In the genomic region with DNA sequence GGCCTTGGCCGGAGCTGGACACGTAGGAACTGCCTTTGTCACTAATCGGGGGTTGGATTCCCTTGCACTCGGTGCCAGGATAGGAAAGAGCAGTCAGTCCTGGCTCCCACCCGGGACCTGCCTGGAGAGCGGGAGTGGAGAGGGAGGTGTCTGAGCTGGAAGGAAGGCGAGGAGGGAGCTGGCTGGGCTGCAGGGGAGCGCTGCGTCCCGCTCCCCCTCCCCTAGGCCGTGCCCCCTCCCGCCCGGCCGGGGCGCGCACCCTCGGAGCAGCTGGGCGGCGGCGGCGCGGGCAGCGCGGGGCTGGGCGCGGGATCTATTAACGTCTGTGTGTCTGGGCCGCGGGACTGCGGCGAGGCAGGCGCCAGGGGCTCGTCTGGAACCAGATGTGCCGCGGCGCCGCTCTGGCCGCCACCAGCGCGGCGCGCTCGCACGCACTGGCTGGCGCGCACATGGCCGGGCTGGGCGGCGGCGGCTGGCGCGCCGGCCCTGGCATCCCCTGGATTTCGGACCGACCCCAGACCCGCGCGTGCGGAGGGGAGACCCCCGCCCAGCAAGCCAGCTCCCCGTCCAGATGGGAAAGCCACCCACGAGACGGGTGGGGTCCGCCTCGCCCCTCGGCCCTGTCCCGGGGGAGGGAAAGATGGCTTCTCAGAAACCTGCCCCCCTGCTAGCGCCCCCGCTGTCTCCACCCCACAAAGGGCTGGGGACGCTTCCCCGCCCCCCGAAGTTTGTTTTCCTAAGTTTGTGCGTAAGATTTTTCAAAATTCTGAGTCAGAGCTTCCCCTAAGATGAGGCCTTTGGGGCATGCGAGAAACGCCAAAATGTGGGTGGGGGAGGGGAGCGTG, we compare ENCODE assay signal across 9 cellular contexts. TPM values are rescaled to one million over a fixed set of nuclear protein-coding genes. Genes with fewer than 3 reads are reported as not detected.
DNase-seq lines count a peak whose midpoint lies in the region; ATAC-seq, FAIRE-seq and TF ChIP-seq lines count a peak whose summit lies in the region.
"Had no signal": no experiment of that assay in that cellular context is flagged by ENCODE, and none has a peak within 500 bp of the region (broad histone marks: within the 10 kb centered on the region; RNA-seq: fewer than 3 reads in every experiment).

No MANE protein-coding gene starts in this region.

- TF ChIP-seq RAD21 in K562 (CRISPR knock-in tag; conservative IDR thresholded peaks at IDR 0.05 in 1 of 2, IDR thresholded peaks at IDR 0.05 in 1 of 2), result no peak

- DNase-seq in Daoy (ENCODE audit: low read depth), result peak; percentile 57
- DNase-seq in Panc1 (ENCODE audit: low read depth, low spot score), result no peak
- DNase-seq in K562 (ENCODE audit: extremely low read depth in 1 of 4, low spot score in 3 of 4), result peak in 2 of 4 experiments; percentile 51 to 53
- DNase-seq in keratinocyte (ENCODE audit: low read depth, low spot score), result no peak
- peak; percentile 21 to 52 (median 39) for DNase-seq in stimulated activated CD4-positive, alpha-beta T cell treated with anti-CD3 and anti-CD28 coated beads, TNF-alpha, amount 100 ng/mL, for 4 hours (ENCODE audit: low read depth in 3 of 3)
- no peak for DNase-seq in T-helper 9 cell
- DNase-seq in NCI-H146 treated with DMSO at 0.1 percent for 48 hours (lab: John Stamatoyannopoulos, UW; ENCODE audit: unreplicated experiment), result no peak

- no peaks in the 10 kb centered on the region for H3K9me1 ChIP-seq in K562 (ENCODE audit: control insufficient read depth, insufficient read depth, low read length)
- H3K9me1 ChIP-seq in keratinocyte (ENCODE audit: control insufficient read depth, extremely low read depth, insufficient read depth, low read length), result no peaks in the 10 kb centered on the region

- H3K27ac ChIP-seq in Panc1 (ENCODE audit: low read length), result peak overlapping the region; percentile 23; the same call in 1 of the 2 replicates
- no peak overlapping the region for H3K27ac ChIP-seq in K562 (ENCODE audit: extremely low read depth, low read depth, low read length)
- no peak overlapping the region for H3K27ac ChIP-seq in keratinocyte (ENCODE audit: control insufficient read depth, insufficient read depth, low read length)

- POLR2A ChIA-PET in Panc1 (lab: Charles Lee) (no interaction called here), K562 (lab: Yijun Ruan, JAX) (interaction anchor here (0.7 to 1.8 kb wide), 7 partner anchors 7 to 1237 kb away, joined by 3 to 5 read pairs (median 4); no protein-coding TSS in a partner anchor)

- H2AFZ ChIP-seq in K562 (ENCODE audit: low read depth, low read length) (no peak overlapping the region), keratinocyte (ENCODE audit: control insufficient read depth, low read length) (peak overlapping the region; percentile 43)

- H3K27me3 ChIP-seq in Panc1 (ENCODE audit: control insufficient read depth, insufficient read depth, low read length), result no peaks in the 10 kb centered on the region
- peaks cover 66 to 85% of the 10 kb centered on the region in 2 experiments for H3K27me3 ChIP-seq in K562 (ENCODE audit: control insufficient read depth in 2 of 2, insufficient read depth in 2 of 2, low read length in 2 of 2)
- peaks cover 49% of the 10 kb centered on the region for H3K27me3 ChIP-seq in keratinocyte (ENCODE audit: control insufficient read depth, extremely low read depth, insufficient read depth, low read length)

- H3K9me3 ChIP-seq in Panc1 (ENCODE audit: control insufficient read depth, insufficient read depth, low read depth, low read length), result no peaks in the 10 kb centered on the region
- no peaks in the 10 kb centered on the region for H3K9me3 ChIP-seq in K562 (replicated peaks; ENCODE audit: control insufficient read depth, insufficient read depth, low read depth, low read length)
- no peaks in the 10 kb centered on the region for H3K9me3 ChIP-seq in keratinocyte (ENCODE audit: control insufficient read depth, low read depth, low read length)

- WGBS in K562 (ENCODE audit: insufficient coverage, low coverage, missing lambda C conversion rate), result 18% methylated on average over 59 of the region's 76 CpGs

- H3K4me1 ChIP-seq in Panc1 (ENCODE audit: control insufficient read depth, insufficient read depth, low read length), result no peaks in the 10 kb centered on the region
- peaks cover 0 to 14% of the 10 kb centered on the region in 2 experiments; a peak in 2 of 5 replicates for H3K4me1 ChIP-seq in K562 (replicated peaks in 1 of 2; ENCODE audit: control insufficient read depth in 2 of 2, insufficient read depth in 2 of 2, low read length in 2 of 2)
- H3K4me1 ChIP-seq in keratinocyte (ENCODE audit: control insufficient read depth, extremely low read depth, insufficient read depth, low read length), result peaks cover under 1% of the 10 kb centered on the region

- in situ Hi-C loops in Panc1 (cut with HindIII; ENCODE audit: low pct_unique_long_range_greater_than_20kb, low sequenced_read_pairs), result no loop called here
- in situ Hi-C loops in K562 (cut with MboI), result no loop called here

- H3K79me2 ChIP-seq in K562 (ENCODE audit: control insufficient read depth, insufficient read depth, low read length), result no peaks in the 10 kb centered on the region
- no peaks in the 10 kb centered on the region for H3K79me2 ChIP-seq in keratinocyte (ENCODE audit: control insufficient read depth, insufficient read depth, low read length)

- H3K9ac ChIP-seq in K562 (ENCODE audit: insufficient read depth in 1 of 2, low read depth in 2 of 2, low read length in 2 of 2) (peak overlapping the region in 1 of 2 experiments; percentile 61; a peak in 2 of 4 replicates), keratinocyte (ENCODE audit: control insufficient read depth, extremely low read depth, insufficient read depth, low read length) (peak overlapping the region; percentile 60)

- TF ChIP-seq POLR2A in K562 (conservative IDR thresholded peaks at IDR 0.05), result no peak

- H4K20me1 ChIP-seq in K562 (replicated peaks; ENCODE audit: control insufficient read depth, insufficient read depth, low read length) (0 out of 2 replicates have a peak, but pooled peaks cover 8% of the 10 kb centered on the region), keratinocyte (ENCODE audit: control insufficient read depth, extremely low read depth, insufficient read depth, low read length) (no peaks in the 10 kb centered on the region)

- no peak for TF ChIP-seq EP300 in K562 (IDR thresholded peaks at IDR 0.05; ENCODE audit: low read length)

- intact Hi-C loops in Panc1 (cut with micrococcal nuclease; ENCODE audit: unreplicated experiment), result no loop called here
- intact Hi-C loops in K562 (cut with micrococcal nuclease), result loop anchor here (5.0 kb wide), 1 partner anchor 55 kb away; a partner anchor contains a TSS

- BruUV-seq in Panc1 (replicated peaks; lab: Mats Ljungman, UMichigan), result no TSS peak
- BruUV-seq in K562 (replicated peaks; lab: Mats Ljungman, UMichigan), result no TSS peak

- no peaks in the 10 kb centered on the region for H3K36me3 ChIP-seq in Panc1 (ENCODE audit: control insufficient read depth, insufficient read depth, low read length)
- H3K36me3 ChIP-seq in K562 (ENCODE audit: control insufficient read depth, insufficient read depth, low read length), result no peaks in the 10 kb centered on the region
- no peaks in the 10 kb centered on the region for H3K36me3 ChIP-seq in keratinocyte (ENCODE audit: control insufficient read depth in 2 of 2, extremely low read depth in 1 of 2, insufficient read depth in 2 of 2, low read length in 2 of 2)

- dilution Hi-C loops in keratinocyte (cut with MboI; ENCODE audit: extremely low pct_ligation_motif_present, low sequenced_read_pairs), result no loop called here

- FAIRE-seq in K562 (lab: Jason Lieb, UNC), result no peak
- FAIRE-seq in keratinocyte (lab: Jason Lieb, UNC), result no peak

- H3K4me3 ChIP-seq in Panc1 (ENCODE audit: low read depth in 2 of 2, low read length in 2 of 2), result peak overlapping the region; percentile 33 to 49
- H3K4me3 ChIP-seq in K562, result no peak overlapping the region
- H3K4me3 ChIP-seq in keratinocyte (ENCODE audit: control insufficient read depth in 2 of 3, extremely low read depth in 1 of 3, insufficient read depth in 2 of 3, low read depth in 1 of 3, low read length in 3 of 3), result peak overlapping the region; percentile 25 to 56 (median 40)

- H3K4me2 ChIP-seq in K562 (ENCODE audit: insufficient read depth, low read length), result no peak overlapping the region
- H3K4me2 ChIP-seq in keratinocyte (ENCODE audit: control insufficient read depth, extremely low read depth, insufficient read depth, low read depth, low read length), result peak overlapping the region; percentile 70

- TF ChIP-seq CTCF in Panc1 (IDR thresholded peaks at IDR 0.05) (no peak), K562 (IDR thresholded peaks at IDR 0.05 in 2 of 3, conservative IDR thresholded peaks at IDR 0.05 in 1 of 3; ENCODE audit: insufficient read depth in 2 of 3, low read depth in 1 of 3, low read length in 3 of 3) (no peak), keratinocyte (optimal IDR thresholded peaks at IDR 0.05 in 1 of 3, IDR thresholded peaks at IDR 0.05 in 1 of 3, conservative IDR thresholded peaks at IDR 0.05 in 1 of 3; ENCODE audit: extremely low read depth in 1 of 3, insufficient read depth in 2 of 3, low read length in 3 of 3) (no peak)

- peak; percentile 75 for ATAC-seq in Panc1
- no peak for ATAC-seq in K562
- ATAC-seq in GM21367 (IDR thresholded peaks at IDR 0.05; ENCODE audit: unreplicated experiment), result no peak

- CTCF ChIA-PET in Panc1 (lab: Charles Lee) (no interaction called here), K562 (lab: Yijun Ruan, JAX; ENCODE audit: low intra/inter-chr PET ratio) (no interaction called here)

RNA-seq across cellular contexts. Expression of a gene that starts 31.9 kb away (rescaled TPM):
- 1.5 and 1.7 TPM in 2 replicates for total RNA-seq in Daoy (2014; rRNA removed; shearing (Covaris generic))
- total RNA-seq in Panc1 (2021; ENCODE audit: unreplicated experiment) (6.3 TPM), K562 (2014; rRNA removed) (not detected in 2 replicates), K562 (2014; rRNA removed; fragmentation: Illumina TruSeq; extraction: Trizol) (not detected in 2 replicates), K562 (2015; rRNA removed; fragmentation: Illumina TruSeq; extraction: Trizol) (not detected in 2 replicates), K562 (2021) (not detected in 2 replicates)
- polyA plus RNA-seq in Panc1 (2012; ENCODE audit: insufficient read length), result 10.7 TPM
- not detected in 2 replicates for total RNA-seq in K562 (2011; cell fraction: chromatin; rRNA removed; ENCODE audit: low replicate concordance)
- not detected in 2 replicates for total RNA-seq in K562 (2011; cell fraction: nucleolus; rRNA removed)
- not detected in 2 replicates for total RNA-seq in K562 (2011; cell fraction: nucleoplasm; rRNA removed)
- polyA plus RNA-seq in K562 (2011; rRNA removed) (not detected in 2 replicates), K562 (2014; fragmentation: Illumina TruSeq; extraction: Trizol) (not detected in 2 replicates), K562 (2014; fragmentation: Nextera tagmentation; extraction: Ambion mirVana) (not detected), K562 (2014; rRNA removed) (0.21 TPM in 1 of 2 replicates, not detected in the other), keratinocyte (0.06 to 0.19 TPM in 2 of 3 replicates, not detected in the other)
- 0.18 TPM in 1 of 2 replicates, not detected in the other for polyA plus RNA-seq in K562 (2011; cell fraction: cytosol; rRNA removed)
- 0.13 TPM in 1 of 2 replicates, not detected in the other for polyA plus RNA-seq in K562 (2011; cell fraction: nucleus; rRNA removed)
- not detected in 2 replicates for polyA plus RNA-seq in K562 (2012)
- polyA minus RNA-seq in K562 (2011; rRNA and poly(A)+ RNA removed), result not detected in 2 replicates
- not detected in 2 replicates for polyA minus RNA-seq in K562 (2011; cell fraction: cytosol; rRNA and poly(A)+ RNA removed)
- polyA minus RNA-seq in K562 (2011; cell fraction: nucleus; rRNA and poly(A)+ RNA removed), result not detected in 2 replicates
- polyA plus RNA-seq in keratinocyte (2011; ENCODE audit: low read depth), result not detected
- polyA plus RNA-seq in keratinocyte (2011; cell fraction: cytosol; rRNA removed), result 0.05 and 0.14 TPM in 2 replicates
- polyA plus RNA-seq in keratinocyte (2011; cell fraction: nucleus; rRNA removed), result not detected in 2 replicates
- not detected in 2 replicates for polyA plus RNA-seq in keratinocyte (2012; ENCODE audit: low replicate concordance)
- not detected in 3 replicates for polyA minus RNA-seq in keratinocyte
- polyA minus RNA-seq in keratinocyte (2011; cell fraction: cytosol; rRNA and poly(A)+ RNA removed), result not detected
- polyA minus RNA-seq in keratinocyte (2011; cell fraction: nucleus; rRNA and poly(A)+ RNA removed), result not detected in 2 replicates
- total RNA-seq: mononuclear cell had no signal

RNA-seq across cellular contexts. Expression of a gene that starts 55.4 kb away (rescaled TPM):
- total RNA-seq in Daoy (2014; rRNA removed; shearing (Covaris generic)), result 4.4 and 8.0 TPM in 2 replicates
- total RNA-seq in Panc1 (2021; ENCODE audit: unreplicated experiment), result 14.3 TPM
- 14.2 TPM for polyA plus RNA-seq in Panc1 (2012; ENCODE audit: insufficient read length)
- 8.0 and 24.6 TPM in 2 replicates for total RNA-seq in K562 (2011; cell fraction: chromatin; rRNA removed; ENCODE audit: low replicate concordance)
- 20.2 and 20.4 TPM in 2 replicates for total RNA-seq in K562 (2011; cell fraction: nucleolus; rRNA removed)
- total RNA-seq in K562 (2011; cell fraction: nucleoplasm; rRNA removed), result 10.2 and 12.6 TPM in 2 replicates
- total RNA-seq in K562 (2014; rRNA removed), result 12.4 and 15.8 TPM in 2 replicates
- 4.1 and 4.9 TPM in 2 replicates for total RNA-seq in K562 (2014; rRNA removed; fragmentation: Illumina TruSeq; extraction: Trizol)
- total RNA-seq in K562 (2015; rRNA removed; fragmentation: Illumina TruSeq; extraction: Trizol), result 8.6 TPM in 2 replicates
- 17.1 and 17.3 TPM in 2 replicates for total RNA-seq in K562 (2021)
- 11.3 and 13.1 TPM in 2 replicates for polyA plus RNA-seq in K562 (2011; rRNA removed)
- 10.5 and 18.2 TPM in 2 replicates for polyA plus RNA-seq in K562 (2011; cell fraction: cytosol; rRNA removed)
- 26.0 and 42.0 TPM in 2 replicates for polyA plus RNA-seq in K562 (2011; cell fraction: nucleus; rRNA removed)
- polyA plus RNA-seq in K562 (2012), result 11.4 and 12.4 TPM in 2 replicates
- polyA plus RNA-seq in K562 (2014; fragmentation: Illumina TruSeq; extraction: Trizol), result 12.8 and 13.1 TPM in 2 replicates
- 1 to 10 TPM in 1 of 2 experiments, under 1 TPM in 1; 0.92 to 1.1 TPM for polyA plus RNA-seq in K562 (2014; fragmentation: Nextera tagmentation; extraction: Ambion mirVana)
- polyA plus RNA-seq in K562 (2014; rRNA removed), result 17.8 and 19.5 TPM in 2 replicates
- 3.6 and 4.9 TPM in 2 replicates for polyA minus RNA-seq in K562 (2011; rRNA and poly(A)+ RNA removed)
- 5.0 and 6.1 TPM in 2 replicates for polyA minus RNA-seq in K562 (2011; cell fraction: cytosol; rRNA and poly(A)+ RNA removed)
- polyA minus RNA-seq in K562 (2011; cell fraction: nucleus; rRNA and poly(A)+ RNA removed), result 7.3 and 9.0 TPM in 2 replicates
- 16.3 to 23.8 TPM (median 23.7 TPM) in 3 replicates for polyA plus RNA-seq in keratinocyte
- 4.8 TPM for polyA plus RNA-seq in keratinocyte (2011; ENCODE audit: low read depth)
- 14.1 and 23.7 TPM in 2 replicates for polyA plus RNA-seq in keratinocyte (2011; cell fraction: cytosol; rRNA removed)
- 34.6 and 40.3 TPM in 2 replicates for polyA plus RNA-seq in keratinocyte (2011; cell fraction: nucleus; rRNA removed)
- polyA plus RNA-seq in keratinocyte (2012; ENCODE audit: low replicate concordance), result 14.0 and 19.5 TPM in 2 replicates
- polyA minus RNA-seq in keratinocyte, result 8.5 to 19.0 TPM (median 12.4 TPM) in 3 replicates
- polyA minus RNA-seq in keratinocyte (2011; cell fraction: cytosol; rRNA and poly(A)+ RNA removed), result 21.7 TPM
- 14.7 and 15.3 TPM in 2 replicates for polyA minus RNA-seq in keratinocyte (2011; cell fraction: nucleus; rRNA and poly(A)+ RNA removed)

RNA-seq across cellular contexts. Expression of a gene that starts 55.5 kb away (rescaled TPM):
- 3.9 and 4.5 TPM in 2 replicates for total RNA-seq in Daoy (2014; rRNA removed; shearing (Covaris generic))
- total RNA-seq in Panc1 (2021; ENCODE audit: unreplicated experiment), result 1.1 TPM
- polyA plus RNA-seq in Panc1 (2012; ENCODE audit: insufficient read length), result 1.3 TPM
- 0.28 TPM in 1 of 2 replicates, not detected in the other for total RNA-seq in K562 (2011; cell fraction: chromatin; rRNA removed; ENCODE audit: low replicate concordance)
- total RNA-seq in K562 (2011; cell fraction: nucleolus; rRNA removed), result not detected in 2 replicates
- 0.22 TPM in 1 of 2 replicates, not detected in the other for total RNA-seq in K562 (2011; cell fraction: nucleoplasm; rRNA removed)
- 0.08 TPM in 1 of 2 replicates, not detected in the other for total RNA-seq in K562 (2014; rRNA removed)
- total RNA-seq in K562 (2014; rRNA removed; fragmentation: Illumina TruSeq; extraction: Trizol), result not detected in 2 replicates
- not detected in 2 replicates for total RNA-seq in K562 (2015; rRNA removed; fragmentation: Illumina TruSeq; extraction: Trizol)
- total RNA-seq in K562 (2021), result not detected in 2 replicates
- polyA plus RNA-seq in K562 (2011; rRNA removed), result 0.05 and 0.13 TPM in 2 replicates
- 0.21 and 0.25 TPM in 2 replicates for polyA plus RNA-seq in K562 (2011; cell fraction: cytosol; rRNA removed)
- polyA plus RNA-seq in K562 (2011; cell fraction: nucleus; rRNA removed), result 0.07 TPM in 1 of 2 replicates, not detected in the other
- 0.10 and 0.30 TPM in 2 replicates for polyA plus RNA-seq in K562 (2012)
- polyA plus RNA-seq in K562 (2014; fragmentation: Illumina TruSeq; extraction: Trizol), result 0.11 TPM in 1 of 2 replicates, not detected in the other
- polyA plus RNA-seq in K562 (2014; fragmentation: Nextera tagmentation; extraction: Ambion mirVana), result not detected
- not detected in 2 replicates for polyA plus RNA-seq in K562 (2014; rRNA removed)
- 0.09 and 0.18 TPM in 2 replicates for polyA minus RNA-seq in K562 (2011; rRNA and poly(A)+ RNA removed)
- polyA minus RNA-seq in K562 (2011; cell fraction: cytosol; rRNA and poly(A)+ RNA removed), result 0.76 and 1.2 TPM in 2 replicates
- 0.33 and 0.40 TPM in 2 replicates for polyA minus RNA-seq in K562 (2011; cell fraction: nucleus; rRNA and poly(A)+ RNA removed)
- 16.3 to 34.1 TPM (median 19.7 TPM) in 3 replicates for polyA plus RNA-seq in keratinocyte
- polyA plus RNA-seq in keratinocyte (2011; ENCODE audit: low read depth), result 0.57 TPM
- polyA plus RNA-seq in keratinocyte (2011; cell fraction: cytosol; rRNA removed), result 24.6 and 32.8 TPM in 2 replicates
- 20.4 and 25.6 TPM in 2 replicates for polyA plus RNA-seq in keratinocyte (2011; cell fraction: nucleus; rRNA removed)
- 6.8 and 13.1 TPM in 2 replicates for polyA plus RNA-seq in keratinocyte (2012; ENCODE audit: low replicate concordance)
- polyA minus RNA-seq in keratinocyte, result 21.0 to 32.4 TPM (median 24.9 TPM) in 3 replicates
- 32.6 TPM for polyA minus RNA-seq in keratinocyte (2011; cell fraction: cytosol; rRNA and poly(A)+ RNA removed)
- polyA minus RNA-seq in keratinocyte (2011; cell fraction: nucleus; rRNA and poly(A)+ RNA removed), result 22.3 and 23.9 TPM in 2 replicates

Comparison
In these comparisons a context has a peak if more than half of its experiments do, and no peak if none do; other contexts are left out.
1. DNase-seq: peak in Daoy (single experiment) and stimulated activated CD4-positive, alpha-beta T cell treated with anti-CD3 and anti-CD28 coated beads, TNF-alpha, amount 100 ng/mL, for 4 hours (3 of 3); none in Panc1 (single experiment), keratinocyte (single experiment), T-helper 9 cell (single experiment) and NCI-H146 treated with DMSO at 0.1 percent for 48 hours (single experiment).